ENCODE assay signal across 29 cellular contexts in the genomic region with DNA sequence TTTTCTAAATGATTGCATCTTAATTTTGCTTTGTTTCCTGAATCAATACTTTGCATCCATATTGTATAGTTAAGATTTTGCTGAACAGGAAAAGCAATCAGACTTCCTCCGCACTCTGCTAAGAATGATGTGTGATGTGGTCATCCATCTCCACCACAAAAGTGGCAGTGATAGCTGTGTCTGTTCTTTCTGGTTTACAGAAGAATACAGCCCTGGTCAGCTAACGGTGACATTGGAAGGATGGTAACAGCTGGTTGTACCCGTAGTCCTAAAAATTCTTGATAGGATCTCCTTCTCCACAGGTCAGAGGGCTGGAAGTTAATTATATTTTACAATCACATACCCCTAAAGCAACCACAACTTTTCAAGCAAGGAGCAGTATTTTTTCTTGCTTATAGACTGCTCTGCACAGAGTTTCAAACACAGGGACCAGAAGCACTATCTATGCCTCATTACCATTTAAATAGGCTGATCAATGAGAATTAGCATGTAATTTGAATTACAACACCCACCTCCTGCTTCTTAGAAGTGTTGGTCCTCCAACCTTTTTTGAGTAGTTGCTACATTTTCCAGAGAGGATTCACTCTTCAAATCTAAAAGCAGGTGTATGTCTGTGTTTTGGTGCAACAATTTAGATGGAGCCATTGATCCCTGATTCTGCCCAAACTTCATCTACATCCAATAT.
DNase-seq lines count a peak whose midpoint lies in the region; ATAC-seq, FAIRE-seq and TF ChIP-seq lines count a peak whose summit lies in the region.
"Had no signal": no experiment of that assay in that cellular context is flagged by ENCODE, and none has a peak within 500 bp of the region (broad histone marks: within the 10 kb centered on the region; RNA-seq: fewer than 3 reads in every experiment).

No MANE protein-coding gene starts in this region.

- no peaks in the 10 kb centered on the region for H3K4me1 Mint-ChIP-seq in CD8-positive, alpha-beta T cell (ENCODE audit: low read depth)
- H3K4me1 Mint-ChIP-seq: T-cell had no signal

- no peak overlapping the region for H3K56ac ChIP-seq in H1 (replicated peaks; ENCODE audit: insufficient read length, low read depth, low read length)

- H3K4me2 ChIP-seq in BLaER1 treated with 17β-estradiol and CSF1 and Interleukin-3, amounts not matched to agents 10 nM and 100 nM = peak overlapping the region in 7 of 11 experiments; percentile 6 to 32 (median 20); a peak in 6 of 22 replicates
- H3K4me2 ChIP-seq in H1 (ENCODE audit: insufficient read depth in 1 of 2, low read depth in 2 of 2, low read length in 2 of 2) = peak overlapping the region in 1 of 2 experiments; percentile 51; a peak in 2 of 4 replicates

- H2BK20ac ChIP-seq in H1 (ENCODE audit: low read length) = no peak overlapping the region

- POLR2A ChIA-PET in H1 (lab: Charles Lee; ENCODE audit: partially characterized antibody) = no interaction called here
- POLR2A ChIA-PET in CD8-positive, alpha-beta T cell (lab: Charles Lee) = no interaction called here

- no peak overlapping the region for H3K23ac ChIP-seq in H1 (ENCODE audit: insufficient read length)

- H3K4me3 ChIP-seq in BLaER1 treated with 17β-estradiol and CSF1 and Interleukin-3, amounts not matched to agents 10 nM and 100 nM = no peak overlapping the region
- H3K4me3 ChIP-seq in HUES48 (ENCODE audit: low read depth, low read length) = no peak overlapping the region
- no peak overlapping the region for H3K4me3 ChIP-seq in H1 (ENCODE audit: extremely low read depth in 1 of 4, insufficient read depth in 2 of 4, low read depth in 3 of 4, low read length in 4 of 4)
- H3K4me3 ChIP-seq in CD8-positive, alpha-beta T cell (ENCODE audit: low read depth, low read length) = no peak overlapping the region
- H3K4me3 ChIP-seq: GM23248 had no signal

- CTCF ChIA-PET in H1 (lab: Charles Lee; ENCODE audit: partially characterized antibody) = interaction anchor here (0.6 to 0.9 kb wide), 2 partner anchors 47 to 139 kb away, joined by 3 to 5 read pairs; no protein-coding TSS in a partner anchor
- CTCF ChIA-PET in CD8-positive, alpha-beta T cell (lab: Charles Lee) = no interaction called here

- H4K91ac ChIP-seq in H1 (replicated peaks; ENCODE audit: insufficient read length, low read length) = no peak overlapping the region

- no peaks in the 10 kb centered on the region for H3K79me2 ChIP-seq in H1 (ENCODE audit: control insufficient read depth in 1 of 2, insufficient read depth in 2 of 2, low read length in 2 of 2)

- 74% methylated on average over 3 of the region's 3 CpGs; no CpG with 5 or more reads in 1 of the 2 experiments for WGBS in H1 (ENCODE audit: extremely low coverage in 1 of 2, insufficient coverage in 1 of 2, insufficient read length in 1 of 2, insufficient replicate concordance in 2 of 2, low coverage in 1 of 2, low lambda C conversion rate in 2 of 2, missing lambda C conversion rate in 1 of 2), 2 experiments

- no peak overlapping the region for H3K4ac ChIP-seq in H1 (replicated peaks; ENCODE audit: insufficient read length, low read depth, low read length)

- H3K27me3 ChIP-seq in BLaER1 treated with 17β-estradiol and CSF1 and Interleukin-3, amounts not matched to agents 10 nM and 100 nM = no peaks in the 10 kb centered on the region
- H3K27me3 ChIP-seq in HUES48 (ENCODE audit: control insufficient read depth, insufficient read depth, low read length) (no peaks in the 10 kb centered on the region), H1 (replicated peaks in 1 of 4; ENCODE audit: control insufficient read depth in 3 of 4, extremely low read depth in 1 of 4, insufficient read depth in 3 of 4, low read length in 3 of 4) (no peaks in the 10 kb centered on the region)
- no peaks in the 10 kb centered on the region for H3K27me3 ChIP-seq in CD8-positive, alpha-beta T cell (ENCODE audit: insufficient read depth, low read length)

- H2AK5ac ChIP-seq in H1 (ENCODE audit: low read depth, low read length) = no peak overlapping the region

- no peak for TF ChIP-seq EP300 in H1 (IDR thresholded peaks at IDR 0.05; ENCODE audit: borderline replicate concordance in 1 of 2, low read depth in 2 of 2, low read length in 2 of 2)

- ATAC-seq in CD8-positive, alpha-beta T cell = no peak
- ATAC-seq: HepG2, T-cell had no signal

- no peaks in the 10 kb centered on the region for H4K20me1 ChIP-seq in BLaER1 treated with 17β-estradiol and CSF1 and Interleukin-3, amounts not matched to agents 10 nM and 100 nM
- no peaks in the 10 kb centered on the region for H4K20me1 ChIP-seq in H1 (replicated peaks in 1 of 2; ENCODE audit: control insufficient read depth in 1 of 2, insufficient read depth in 2 of 2, low read length in 2 of 2)

- H2AFZ ChIP-seq in H1 (ENCODE audit: low read length) = no peak overlapping the region
- H2AFZ ChIP-seq: GM23248 had no signal

- no peak overlapping the region for H2BK120ac ChIP-seq in H1 (replicated peaks; ENCODE audit: low read depth, low read length)

- peak; percentile 48 for FAIRE-seq in H1 (lab: Jason Lieb, UNC)
- FAIRE-seq: GM12892, GM18507, HepG2 had no signal

- TF ChIP-seq CTCF in H1 (IDR thresholded peaks at IDR 0.05; ENCODE audit: control extremely low read depth in 1 of 3, insufficient read depth in 1 of 3, low read depth in 1 of 3, low read length in 3 of 3) (no peak), GM13976 (IDR thresholded peaks at IDR 0.05; ENCODE audit: borderline replicate concordance, control extremely low read depth, extremely low read depth, insufficient read depth, missing control alignments) (no peak)
- no peak for TF ChIP-seq CTCF in CD8-positive, alpha-beta T cell (IDR thresholded peaks at IDR 0.05)

- no peaks in the 10 kb centered on the region for H3K9me3 ChIP-seq in BLaER1 treated with 17β-estradiol and CSF1 and Interleukin-3, amounts not matched to agents 10 nM and 100 nM (replicated peaks in 1 of 11)
- no peaks in the 10 kb centered on the region; the same call in 1 of the 2 replicates for H3K9me3 ChIP-seq in HUES48 (ENCODE audit: control insufficient read depth, insufficient read depth, low read length)
- no peaks in the 10 kb centered on the region; a peak in 1 of 4 replicates for H3K9me3 ChIP-seq in H1 (ENCODE audit: insufficient read depth in 2 of 2, low read depth in 1 of 2, low read length in 1 of 2)
- no peaks in the 10 kb centered on the region for H3K9me3 ChIP-seq in CD8-positive, alpha-beta T cell (ENCODE audit: low read length)
- H3K9me3 ChIP-seq: Caco-2 had no signal

- H3K79me1 ChIP-seq in H1 (ENCODE audit: low read depth, low read length) = no peaks in the 10 kb centered on the region

- in situ Hi-C loops in GM13976 (cut with MboI; ENCODE audit: low sequenced_read_pairs, unreplicated experiment) = no loop called here

- TF ChIP-seq RAD21 in H1 (IDR thresholded peaks at IDR 0.05 in 1 of 2, conservative IDR thresholded peaks at IDR 0.05 in 1 of 2; ENCODE audit: low read depth in 2 of 2, low read length in 2 of 2) = no peak

- H3K23me2 ChIP-seq in H1 (ENCODE audit: low read depth, low read length) = no peaks in the 10 kb centered on the region

- H3K9me3 Mint-ChIP-seq in CD8-positive, alpha-beta T cell = peaks cover 23% of the 10 kb centered on the region

- H3K9ac ChIP-seq in BLaER1 treated with 17β-estradiol and CSF1 and Interleukin-3, amounts not matched to agents 10 nM and 100 nM = no peak overlapping the region
- H3K9ac ChIP-seq in HUES48 (ENCODE audit: low read depth, low read length) (no peak overlapping the region), H1 (replicated peaks in 1 of 4; ENCODE audit: extremely low read depth in 1 of 4, low read depth in 3 of 4, low read length in 3 of 4) (no peak overlapping the region)
- H3K9ac ChIP-seq: GM23248 had no signal

- DNase-seq in H1 (ENCODE audit: low read depth in 1 of 2, low spot score in 2 of 2) (no peak), myocyte (ENCODE audit: low read depth) (peak; percentile 9), kidney tubule cell (ENCODE audit: low spot score) (no peak), GM13976 (ENCODE audit: low spot score) (no peak)
- DNase-seq in CD8-positive, alpha-beta T cell = no peak
- DNase-seq: 8988T; ACHN; Caco-2; CD4-positive, alpha-beta T cell; DMS 273 treated with DMSO at 0.1 percent for 48 hours; DMS79 treated with DMSO at 0.1 percent for 48 hours; GF-D8; GM23248; Kasumi-1; NCI-H1105 treated with DMSO at 0.1 percent for 48 hours; NCI-H146; NCI-H1930; NCI-H446 treated with DMSO at 0.1 percent for 48 hours; NCI-H526; NCI-H82; NK-92 treated with Interleukin-12 subunit alpha and Interleukin-12 subunit beta, amount 100 ng/mL, for 24 hours; Right ventricle myocardium superior; RPMI8226; T-cell had no signal

- H3K27me3 Mint-ChIP-seq in CD8-positive, alpha-beta T cell (ENCODE audit: low read depth) = no peaks in the 10 kb centered on the region
- H3K27me3 Mint-ChIP-seq: CD4-positive, alpha-beta T cell; T-cell had no signal

- H2BK5ac ChIP-seq in H1 (ENCODE audit: low read depth, low read length) = no peak overlapping the region

- H3K27ac Mint-ChIP-seq in CD8-positive, alpha-beta T cell = no peak overlapping the region
- H3K27ac Mint-ChIP-seq: CD4-positive, alpha-beta T cell; T-cell had no signal

- H4K5ac ChIP-seq in H1 (ENCODE audit: insufficient read length, low read depth, low read length) = no peak overlapping the region

- intact Hi-C loops in CD8-positive, alpha-beta T cell (cut with DNase I, micrococcal nuclease) = no loop called here

- no peak overlapping the region for H3K18ac ChIP-seq in H1 (ENCODE audit: extremely low read depth, low read length)

- no peak overlapping the region for H3K14ac ChIP-seq in H1 (ENCODE audit: insufficient read length)

- peaks cover 0 to 9% (median 8%) of the 10 kb centered on the region in 10 experiments; a peak in 11 of 20 replicates for H3K4me1 ChIP-seq in BLaER1 treated with 17β-estradiol and CSF1 and Interleukin-3, amounts not matched to agents 10 nM and 100 nM
- H3K4me1 ChIP-seq in HUES48 (ENCODE audit: control insufficient read depth, insufficient read depth, low read length) (peaks cover 19% of the 10 kb centered on the region), H1 (replicated peaks in 1 of 4; ENCODE audit: control insufficient read depth in 3 of 4, insufficient read depth in 4 of 4, low read length in 3 of 4) (peaks cover 0 to 3% (median 0%) of the 10 kb centered on the region in 4 experiments; a peak in 2 of 7 replicates)
- H3K4me1 ChIP-seq in CD8-positive, alpha-beta T cell (ENCODE audit: insufficient read depth, low read length) = no peaks in the 10 kb centered on the region
- H3K4me1 ChIP-seq: Caco-2 had no signal

- peak in 1 of 2 experiments; percentile 37; a peak in 1 of 3 replicates for TF ChIP-seq POLR2A in H1 (IDR thresholded peaks at IDR 0.05; ENCODE audit: control extremely low read depth in 1 of 2, low read depth in 2 of 2, low read length in 2 of 2)

- no peak overlapping the region for H2BK12ac ChIP-seq in H1 (ENCODE audit: low read depth, low read length)

- H3K27ac ChIP-seq in BLaER1 treated with 17β-estradiol and CSF1 and Interleukin-3, amounts not matched to agents 10 nM and 100 nM = no peak overlapping the region
- H3K27ac ChIP-seq in HUES48 (ENCODE audit: low read depth, low read length) (peak overlapping the region; percentile 48), H1 (ENCODE audit: low read depth, low read length) (no peak overlapping the region)
- no peak overlapping the region for H3K27ac ChIP-seq in CD8-positive, alpha-beta T cell (ENCODE audit: low read depth, low read length)
- H3K27ac ChIP-seq: GM23248 had no signal

- no peak overlapping the region for H4K8ac ChIP-seq in H1 (ENCODE audit: extremely low read depth, insufficient read depth, low read length)

- no peak overlapping the region for H3K4me3 Mint-ChIP-seq in CD8-positive, alpha-beta T cell
- H3K4me3 Mint-ChIP-seq: CD4-positive, alpha-beta T cell; T-cell had no signal

- H3K36me3 Mint-ChIP-seq in CD8-positive, alpha-beta T cell = no peaks in the 10 kb centered on the region
- H3K36me3 Mint-ChIP-seq: T-cell had no signal

- no peaks in the 10 kb centered on the region for H3K36me3 ChIP-seq in BLaER1 treated with 17β-estradiol and CSF1 and Interleukin-3, amounts not matched to agents 10 nM and 100 nM
- no peaks in the 10 kb centered on the region for H3K36me3 ChIP-seq in HUES48 (ENCODE audit: control insufficient read depth, insufficient read depth, low read length)
- H3K36me3 ChIP-seq in H1 (ENCODE audit: control insufficient read depth in 2 of 4, insufficient read depth in 4 of 4, low read length in 3 of 4) = no peaks in the 10 kb centered on the region
- no peaks in the 10 kb centered on the region for H3K36me3 ChIP-seq in CD8-positive, alpha-beta T cell (ENCODE audit: insufficient read depth, low read length)

- no peak overlapping the region for H2BK15ac ChIP-seq in H1 (ENCODE audit: low read length)
